In genomic region chr1:230632273-230632873, GRCh38 we compare ENCODE assay signal across 8 cellular contexts. TPM values are rescaled to one million over a fixed set of nuclear protein-coding genes. Genes with fewer than 3 reads are reported as not detected.
A peak's percentile ranks its signal among the peaks of the same experiment; 100 is the strongest.
DNase-seq lines count a peak whose midpoint lies in the region; ATAC-seq and TF ChIP-seq lines count a peak whose summit lies in the region.

No MANE protein-coding gene starts in this region.

- intact Hi-C loops in mammary epithelial cell (cut with micrococcal nuclease) (loop anchor here (1.0 to 2.0 kb wide), 3 partner anchors 141 to 578 kb away; no protein-coding TSS in a partner anchor), left lung (cut with DNase I) (no loop called here)

- H4K20me1 ChIP-seq in GM23338 (replicated peaks; ENCODE audit: insufficient read depth) (no peaks in the 10 kb centered on the region), mammary epithelial cell (ENCODE audit: insufficient read depth, low read length) (no peaks in the 10 kb centered on the region)

- peak; percentile 64 to 81 for TF ChIP-seq CTCF in GM23338 (conservative IDR thresholded peaks at IDR 0.05; ENCODE audit: low read depth in 2 of 2)
- peak; percentile 68 to 85 for TF ChIP-seq CTCF in mammary epithelial cell (conservative IDR thresholded peaks at IDR 0.05 in 1 of 2, IDR thresholded peaks at IDR 0.05 in 1 of 2; ENCODE audit: extremely low read depth in 1 of 2, insufficient read depth in 1 of 2, low read depth in 1 of 2, low read length in 2 of 2)
- TF ChIP-seq CTCF in left lung (IDR thresholded peaks at IDR 0.05): peak in 1 of 2 donors; percentile 20

- no TSS peak for BruUV-seq in mammary epithelial cell (replicated peaks; lab: Mats Ljungman, UMichigan)

- CTCF ChIA-PET in mammary epithelial cell (lab: Charles Lee; ENCODE audit: low non-redundant PET): no interaction called here

- no peak overlapping the region for H3K9ac ChIP-seq in mammary epithelial cell (ENCODE audit: insufficient read depth, low read length)

- ATAC-seq in GM23338: peak; percentile 93
- peak; percentile 85 for ATAC-seq in left lung
- no peak for ATAC-seq in HG02970 (IDR thresholded peaks at IDR 0.05; ENCODE audit: low FRiP score, unreplicated experiment)
- no peak for ATAC-seq in GM19023 (IDR thresholded peaks at IDR 0.05; ENCODE audit: unreplicated experiment)

- peaks cover 4% of the 10 kb centered on the region; the same call in 1 of the 3 replicates for H3K4me1 Mint-ChIP-seq in GM23338

- H3K4me1 ChIP-seq in GM23338 (ENCODE audit: insufficient read depth): no peaks in the 10 kb centered on the region
- H3K4me1 ChIP-seq in mammary epithelial cell (ENCODE audit: insufficient read depth, low read length): peaks cover 16% of the 10 kb centered on the region
- no peaks in the 10 kb centered on the region for H3K4me1 ChIP-seq in left lung

- no peaks in the 10 kb centered on the region for H3K9me3 ChIP-seq in mammary epithelial cell (replicated peaks; ENCODE audit: insufficient read depth, low read length)
- H3K9me3 ChIP-seq in left lung: no peaks in the 10 kb centered on the region

- 53% methylated on average over 4 of the region's 4 CpGs for WGBS in mammary epithelial cell (ENCODE audit: low coverage, missing lambda C conversion rate)

- no peaks in the 10 kb centered on the region for H3K27me3 ChIP-seq in GM23338 (ENCODE audit: insufficient read depth)
- H3K27me3 ChIP-seq in mammary epithelial cell (ENCODE audit: insufficient read depth, low read length): no peaks in the 10 kb centered on the region
- H3K27me3 ChIP-seq in left lung: peaks cover 5 to 28% of the 10 kb centered on the region in 2 donors

- H3F3A ChIP-seq in GM23338 (replicated peaks; ENCODE audit: low read depth): no peaks in the 10 kb centered on the region

- no peak overlapping the region for H3K4me3 Mint-ChIP-seq in GM23338

- dilution Hi-C loops in mammary epithelial cell (cut with HindIII; ENCODE audit: low sequenced_read_pairs): no loop called here

- H3K36me3 ChIP-seq in GM23338 (ENCODE audit: insufficient read depth): no peaks in the 10 kb centered on the region
- H3K36me3 ChIP-seq in mammary epithelial cell (ENCODE audit: insufficient read depth, low read length): no peaks in the 10 kb centered on the region
- H3K36me3 ChIP-seq in left lung: no peaks in the 10 kb centered on the region

- in situ Hi-C loops in mammary epithelial cell (cut with MboI; ENCODE audit: low sequenced_read_pairs in 2 of 2): loop anchor here in 1 of 2 donors (25.0 kb wide), 1 partner anchor 580 kb away; no protein-coding TSS in a partner anchor

- H3K4me2 ChIP-seq in GM23338 (no peak overlapping the region), mammary epithelial cell (ENCODE audit: insufficient read depth, low read depth, low read length) (no peak overlapping the region)

- no peaks in the 10 kb centered on the region for H3K9me3 Mint-ChIP-seq in GM23338

- no peaks in the 10 kb centered on the region for H3K36me3 Mint-ChIP-seq in GM23338 (ENCODE audit: low read depth)

- no peak overlapping the region for H3K27ac Mint-ChIP-seq in GM23338

- H3K79me2 ChIP-seq in GM23338 (replicated peaks; ENCODE audit: insufficient read depth) (no peaks in the 10 kb centered on the region), mammary epithelial cell (ENCODE audit: insufficient read depth, low read length) (no peaks in the 10 kb centered on the region)

- H2AFZ ChIP-seq in GM23338 (peak overlapping the region; percentile 48; the same call in 1 of the 2 replicates), mammary epithelial cell (ENCODE audit: low read depth, low read length) (no peak overlapping the region)

- peak; percentile 34 for DNase-seq in DMS 273 treated with DMSO at 0.1 percent for 48 hours (lab: John Stamatoyannopoulos, UW)
- peak; percentile 76 for DNase-seq in GM23338 (ENCODE audit: low spot score)
- peak; percentile 76 for DNase-seq in NCI-H69 (lab: John Stamatoyannopoulos, UW)
- DNase-seq in mammary epithelial cell: peak; percentile 39
- no peak for DNase-seq in left lung
- DNase-seq in activated gamma-delta T cell treated with Interleukin-2 at 50 U/mL for 16 hours: no peak

- H3K27me3 Mint-ChIP-seq in GM23338 (ENCODE audit: insufficient read depth, low read depth, poor library complexity): peaks cover 2% of the 10 kb centered on the region

- H3K4me3 ChIP-seq in GM23338 (no peak overlapping the region), mammary epithelial cell (replicated peaks in 1 of 3; ENCODE audit: insufficient read depth in 1 of 3, low read depth in 2 of 3, low read length in 3 of 3) (no peak overlapping the region), left lung (no peak overlapping the region)

- H3K9me2 ChIP-seq in GM23338 (ENCODE audit: insufficient read depth): no peaks in the 10 kb centered on the region

- H3K27ac ChIP-seq in GM23338 (ENCODE audit: low read depth) (no peak overlapping the region), mammary epithelial cell (ENCODE audit: insufficient read depth, low read depth, low read length) (no peak overlapping the region), left lung (no peak overlapping the region)

TF ChIP-seq in GM23338, 12 proteins besides CTCF, POLR2A, EP300 and RAD21 (continues in another document):
- TF ChIP-seq STAT1 (IDR thresholded peaks at IDR 0.05; ENCODE audit: unreplicated experiment) (no peak), EZH2 (IDR thresholded peaks at IDR 0.05; ENCODE audit: low read depth, unreplicated experiment) (no peak), NANOG (IDR thresholded peaks at IDR 0.05; ENCODE audit: borderline replicate concordance) (no peak), ZNF114 (CRISPR knock-in tag; IDR thresholded peaks at IDR 0.05) (no peak)
- TF ChIP-seq, protein P1, sequence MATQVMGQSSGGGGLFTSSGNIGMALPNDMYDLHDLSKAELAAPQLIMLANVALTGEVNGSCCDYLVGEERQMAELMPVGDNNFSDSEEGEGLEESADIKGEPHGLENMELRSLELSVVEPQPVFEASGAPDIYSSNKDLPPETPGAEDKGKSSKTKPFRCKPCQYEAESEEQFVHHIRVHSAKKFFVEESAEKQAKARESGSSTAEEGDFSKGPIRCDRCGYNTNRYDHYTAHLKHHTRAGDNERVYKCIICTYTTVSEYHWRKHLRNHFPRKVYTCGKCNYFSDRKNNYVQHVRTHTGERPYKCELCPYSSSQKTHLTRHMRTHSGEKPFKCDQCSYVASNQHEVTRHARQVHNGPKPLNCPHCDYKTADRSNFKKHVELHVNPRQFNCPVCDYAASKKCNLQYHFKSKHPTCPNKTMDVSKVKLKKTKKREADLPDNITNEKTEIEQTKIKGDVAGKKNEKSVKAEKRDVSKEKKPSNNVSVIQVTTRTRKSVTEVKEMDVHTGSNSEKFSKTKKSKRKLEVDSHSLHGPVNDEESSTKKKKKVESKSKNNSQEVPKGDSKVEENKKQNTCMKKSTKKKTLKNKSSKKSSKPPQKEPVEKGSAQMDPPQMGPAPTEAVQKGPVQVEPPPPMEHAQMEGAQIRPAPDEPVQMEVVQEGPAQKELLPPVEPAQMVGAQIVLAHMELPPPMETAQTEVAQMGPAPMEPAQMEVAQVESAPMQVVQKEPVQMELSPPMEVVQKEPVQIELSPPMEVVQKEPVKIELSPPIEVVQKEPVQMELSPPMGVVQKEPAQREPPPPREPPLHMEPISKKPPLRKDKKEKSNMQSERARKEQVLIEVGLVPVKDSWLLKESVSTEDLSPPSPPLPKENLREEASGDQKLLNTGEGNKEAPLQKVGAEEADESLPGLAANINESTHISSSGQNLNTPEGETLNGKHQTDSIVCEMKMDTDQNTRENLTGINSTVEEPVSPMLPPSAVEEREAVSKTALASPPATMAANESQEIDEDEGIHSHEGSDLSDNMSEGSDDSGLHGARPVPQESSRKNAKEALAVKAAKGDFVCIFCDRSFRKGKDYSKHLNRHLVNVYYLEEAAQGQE (IDR thresholded peaks at IDR 0.05; ENCODE audit: unreplicated experiment): no peak

RNA-seq across cellular contexts. Expression of gene COG2, which starts 9.9 kb away (rescaled TPM):
- 38.5 and 53.9 TPM in 2 replicates for total RNA-seq in GM23338 (2014; rRNA removed; shearing (Covaris generic))
- polyA plus RNA-seq in GM23338 (2016; fragmentation: Nextera tagmentation; extraction: Ambion mirVana) (29.2 and 35.8 TPM in 2 replicates), mammary epithelial cell (11.0 TPM)
- total RNA-seq in mammary epithelial cell (10 to 100 TPM; 16.7 to 17.7 TPM), left lung (10 to 100 TPM; 26.1 to 27.0 TPM)
- 20.8 TPM for polyA minus RNA-seq in mammary epithelial cell

Comparison
In these comparisons a context has a peak if more than half of its experiments do, and no peak if none do; other contexts are left out.
1. DNase-seq: peak in DMS 273 treated with DMSO at 0.1 percent for 48 hours (single experiment), GM23338 (single experiment), NCI-H69 (single experiment) and mammary epithelial cell (single experiment); none in left lung (0 of 2) and activated gamma-delta T cell treated with Interleukin-2 at 50 U/mL for 16 hours (single experiment).
2. ATAC-seq: peak in GM23338 (single experiment) and left lung (single experiment); none in HG02970 (single experiment) and GM19023 (single experiment).